Comparison of ENCODE assay signal across 25 cellular contexts in genomic region chr1:162192763-162193162, GRCh38.
"Had no signal": no experiment of that assay in that cellular context is flagged by ENCODE, and none has a peak within 500 bp of the region (broad histone marks: within the 10 kb centered on the region; RNA-seq: fewer than 3 reads in every experiment).

No MANE protein-coding gene starts in this region.

- H3K9ac ChIP-seq: SK-N-SH had no signal

- H3K9me3 ChIP-seq: gastroesophageal sphincter, SK-N-SH, upper lobe of left lung, vagina had no signal

- H3K4me2 ChIP-seq: SK-N-SH had no signal

- H3K27ac ChIP-seq: coronary artery, gastroesophageal sphincter, skin epidermis, vagina had no signal

- DNase-seq: activated CD4-positive, alpha-beta T cell treated with anti-CD3 and anti-CD28 coated beads for 4 hours; activated CD4-positive, alpha-beta T cell treated with anti-CD3 and anti-CD28 coated beads, Interleukin-2, amount 50 U/mL, for 4 hours; activated CD4-positive, CD25-positive, alpha-beta regulatory T cell; activated naive CD4-positive, alpha-beta T cell; activated T-cell treated with anti-CD3 and anti-CD28 coated beads for 4 hours; activated T-cell treated with anti-CD3 and anti-CD28 coated beads, Interleukin-2, amount 50 U/mL, for 72 hours; anterior cingulate cortex; effector memory CD8-positive, alpha-beta T cell; mammary epithelial cell; natural killer cell; SK-N-SH; stimulated activated CD4-positive, alpha-beta T cell treated with anti-CD3 and anti-CD28 coated beads, Interleukin-4, amount 100 ng/mL, for 24 hours; substantia nigra; SW 1271; T-helper 9 cell had no signal

- H3K36me3 ChIP-seq: gastroesophageal sphincter, upper lobe of left lung, vagina had no signal

- H3K4me1 Mint-ChIP-seq: natural killer cell; stimulated activated effector memory CD8-positive, alpha-beta T cell treated with anti-CD3 and anti-CD28 coated beads, Interleukin-12 subunit alpha, Interleukin-12 subunit beta, amount 100 ng/mL, for 72 hours had no signal

- H3K4me1 ChIP-seq: vagina had no signal

- H3K9me3 Mint-ChIP-seq: activated T-cell treated with anti-CD3 and anti-CD28 coated beads, Interleukin-2, amount 50 U/mL, for 72 hours; effector memory CD8-positive, alpha-beta T cell; natural killer cell; stimulated activated effector memory CD8-positive, alpha-beta T cell treated with anti-CD3 and anti-CD28 coated beads, Interleukin-12 subunit alpha, Interleukin-12 subunit beta, amount 100 ng/mL, for 72 hours; stimulated activated naive CD8-positive, alpha-beta T cell treated with anti-CD3 and anti-CD28 coated beads, Interleukin-15, Interleukin-2, amounts not matched to agents 100 ng/mL and 50 ng/mL, for 24 hours; T-helper 1 cell treated with Interleukin-12 subunit alpha and Interleukin-12 subunit beta and Interleukin-4 antibody, amounts not matched to agents 30 μg/mL and 1 μg/mL, for 36 hours had no signal

- H3K4me3 ChIP-seq: coronary artery, gastroesophageal sphincter, skin epidermis, upper lobe of left lung, vagina had no signal

- H3K4me3 Mint-ChIP-seq: activated naive CD8-positive, alpha-beta T cell; activated T-cell treated with anti-CD3 and anti-CD28 coated beads, Interleukin-2, amount 50 U/mL, for 72 hours; effector memory CD8-positive, alpha-beta T cell; natural killer cell; stimulated activated effector memory CD8-positive, alpha-beta T cell treated with anti-CD3 and anti-CD28 coated beads, Interleukin-12 subunit alpha, Interleukin-12 subunit beta, amount 100 ng/mL, for 72 hours; stimulated activated naive CD8-positive, alpha-beta T cell treated with anti-CD3 and anti-CD28 coated beads, Interleukin-15, Interleukin-2, amounts not matched to agents 100 ng/mL and 50 ng/mL, for 24 hours; T-helper 1 cell treated with Interleukin-12 subunit alpha and Interleukin-12 subunit beta and Interleukin-4 antibody, amounts not matched to agents 30 μg/mL and 1 μg/mL, for 36 hours had no signal

- H3K36me3 Mint-ChIP-seq: activated naive CD8-positive, alpha-beta T cell; natural killer cell; stimulated activated effector memory CD8-positive, alpha-beta T cell treated with anti-CD3 and anti-CD28 coated beads, Interleukin-12 subunit alpha, Interleukin-12 subunit beta, amount 100 ng/mL, for 72 hours had no signal

- H3K27ac Mint-ChIP-seq: activated naive CD8-positive, alpha-beta T cell; activated T-cell treated with anti-CD3 and anti-CD28 coated beads, Interleukin-2, amount 50 U/mL, for 72 hours; effector memory CD8-positive, alpha-beta T cell; natural killer cell; stimulated activated effector memory CD8-positive, alpha-beta T cell treated with anti-CD3 and anti-CD28 coated beads, Interleukin-12 subunit alpha, Interleukin-12 subunit beta, amount 100 ng/mL, for 72 hours; stimulated activated naive CD8-positive, alpha-beta T cell treated with anti-CD3 and anti-CD28 coated beads, Interleukin-15, Interleukin-2, amounts not matched to agents 100 ng/mL and 50 ng/mL, for 24 hours; T-helper 1 cell treated with Interleukin-12 subunit alpha and Interleukin-12 subunit beta and Interleukin-4 antibody, amounts not matched to agents 30 μg/mL and 1 μg/mL, for 36 hours had no signal

- H3K27me3 ChIP-seq: gastroesophageal sphincter, upper lobe of left lung, vagina had no signal

- ATAC-seq: activated T-cell treated with anti-CD3 and anti-CD28 coated beads, Interleukin-2, amount 50 U/mL, for 72 hours; effector memory CD8-positive, alpha-beta T cell; gastroesophageal sphincter; natural killer cell; sciatic nerve; stimulated activated effector memory CD8-positive, alpha-beta T cell treated with anti-CD3 and anti-CD28 coated beads, Interleukin-12 subunit alpha, Interleukin-12 subunit beta, amount 100 ng/mL, for 72 hours had no signal
